In genomic region chr17:31842416-31843381, GRCh38 we compare ENCODE assay signal across 8 cellular contexts. TPM values are rescaled to one million over a fixed set of nuclear protein-coding genes. Genes with fewer than 3 reads are reported as not detected.
DNase-seq lines count a peak whose midpoint lies in the region; ATAC-seq, FAIRE-seq and TF ChIP-seq lines count a peak whose summit lies in the region.

No MANE protein-coding gene starts in this region.

- H3F3A ChIP-seq in SU-DHL-6 (ENCODE audit: insufficient read depth), result no peaks in the 10 kb centered on the region

- H3K27ac ChIP-seq in SU-DHL-6 (ENCODE audit: low read depth, low read length) (no peak overlapping the region), adrenal gland (peak overlapping the region in 2 of 5 donors; percentile 24 to 49), upper lobe of right lung (peak overlapping the region; percentile 18)

- FAIRE-seq in G401.6 (lab: Jason Lieb, UNC), result peak; percentile 84

- DNase-seq in NCI-H1092 treated with DMSO at 0.1 percent for 48 hours (lab: John Stamatoyannopoulos, UW) (peak; percentile 69), adrenal gland (peak; percentile 69 to 86 (median 84)), left cardiac atrium (peak; percentile 81), posterior vena cava (ENCODE audit: low spot score) (peak; percentile 86), upper lobe of right lung (peak; percentile 71)

- ATAC-seq in left cardiac atrium, result peak; percentile 90 to 93
- ATAC-seq in upper lobe of right lung, result peak; percentile 93
- ATAC-seq in GM21723 (IDR thresholded peaks at IDR 0.05; ENCODE audit: unreplicated experiment), result no peak

- H3K4me1 ChIP-seq in adrenal gland (replicated peaks in 1 of 2) (peaks cover 11 to 15% of the 10 kb centered on the region in 2 donors), upper lobe of right lung (peaks cover 17% of the 10 kb centered on the region)

- intact Hi-C loops in adrenal gland (cut with DNase I) (loop anchor here (2.0 to 5.0 kb wide), 4 partner anchors 284 to 406 kb away; no protein-coding TSS in a partner anchor), left cardiac atrium (cut with DNase I) (loop anchor here (1.0 to 10.0 kb wide), 4 partner anchors 284 to 408 kb away; no protein-coding TSS in a partner anchor), posterior vena cava (cut with DNase I) (loop anchor here (2.0 to 10.0 kb wide), 3 partner anchors 282 to 408 kb away; no protein-coding TSS in a partner anchor), upper lobe of right lung (cut with DNase I) (loop anchor here (5.0 to 10.0 kb wide), 2 partner anchors 285 to 408 kb away; no protein-coding TSS in a partner anchor)

- TF ChIP-seq POLR2A in adrenal gland (IDR thresholded peaks at IDR 0.05), result no peak

- no peaks in the 10 kb centered on the region for H3K9me2 ChIP-seq in SU-DHL-6 (replicated peaks; ENCODE audit: insufficient read depth, low read length)

- TF ChIP-seq CTCF in SU-DHL-6 (IDR thresholded peaks at IDR 0.05; ENCODE audit: insufficient read depth, low read length, poor library complexity, severe bottlenecking) (peak; percentile 91), adrenal gland (IDR thresholded peaks at IDR 0.05) (peak; percentile 94 to 98 (median 96)), upper lobe of right lung (IDR thresholded peaks at IDR 0.05) (peak; percentile 97)

- no peaks in the 10 kb centered on the region for H4K20me1 ChIP-seq in SU-DHL-6 (ENCODE audit: low read depth, low read length)

- H3K79me2 ChIP-seq in SU-DHL-6 (ENCODE audit: insufficient read depth, low read length), result no peaks in the 10 kb centered on the region

- no peak overlapping the region for H3K9ac ChIP-seq in SU-DHL-6 (ENCODE audit: low read length)

- H3K4me3 ChIP-seq in SU-DHL-6 (ENCODE audit: insufficient read depth, low read length, poor library complexity, severe bottlenecking) (no peak overlapping the region), adrenal gland (peak overlapping the region in 1 of 4 donors; percentile 15), upper lobe of right lung (no peak overlapping the region)

- H3K27me3 ChIP-seq in SU-DHL-6 (ENCODE audit: low read length) (no peaks in the 10 kb centered on the region), adrenal gland (no peaks in the 10 kb centered on the region), upper lobe of right lung (no peaks in the 10 kb centered on the region)

- 11 to 17% (median 12%) methylated on average over 12 to 23 of the region's 23 CpGs for WGBS in adrenal gland, 4 donors

- no peaks in the 10 kb centered on the region for H3K9me3 ChIP-seq in SU-DHL-6 (ENCODE audit: insufficient read depth, low read length)
- H3K9me3 ChIP-seq in adrenal gland (replicated peaks in 1 of 3), result no peaks in the 10 kb centered on the region
- no peaks in the 10 kb centered on the region for H3K9me3 ChIP-seq in upper lobe of right lung

- no peak overlapping the region for H2AFZ ChIP-seq in SU-DHL-6 (ENCODE audit: low read depth, low read length, severe bottlenecking)

- H3K4me2 ChIP-seq in SU-DHL-6 (ENCODE audit: low read depth, low read length, poor library complexity, severe bottlenecking), result peak overlapping the region; percentile 23

- no peaks in the 10 kb centered on the region for H3K36me3 ChIP-seq in SU-DHL-6 (ENCODE audit: low read length)
- no peaks in the 10 kb centered on the region for H3K36me3 ChIP-seq in adrenal gland (replicated peaks in 1 of 2)
- H3K36me3 ChIP-seq in upper lobe of right lung, result no peaks in the 10 kb centered on the region

RNA-seq across cellular contexts. Expression of gene COPRS, which starts 16.3 kb away (rescaled TPM):
- total RNA-seq in adrenal gland (100 to 1,000 TPM in 1 of 8 donors, 10 to 100 TPM in 7; 40.4 to 126 (median 57.8) TPM), left cardiac atrium (10 to 100 TPM; 51.7 to 55.3 TPM), posterior vena cava (10 to 100 TPM; 41.0 to 54.8 TPM), upper lobe of right lung (44.7 TPM)
- 10 to 100 TPM; 31.0 to 54.1 (median 41.8) TPM for polyA plus RNA-seq in adrenal gland

RNA-seq across cellular contexts. Expression of gene UTP6, which starts 58.8 kb away (rescaled TPM):
- 10 to 100 TPM in 7 of 8 donors, 1 to 10 TPM in 1; 7.0 to 68.1 (median 34.6) TPM for total RNA-seq in adrenal gland
- 10 to 100 TPM; 32.9 to 93.9 (median 72.9) TPM for polyA plus RNA-seq in adrenal gland
- total RNA-seq in left cardiac atrium, result 10 to 100 TPM; 34.6 to 37.8 TPM
- total RNA-seq in posterior vena cava, result 10 to 100 TPM; 41.0 to 51.4 TPM
- 45.4 TPM for total RNA-seq in upper lobe of right lung
